In the genomic region with DNA sequence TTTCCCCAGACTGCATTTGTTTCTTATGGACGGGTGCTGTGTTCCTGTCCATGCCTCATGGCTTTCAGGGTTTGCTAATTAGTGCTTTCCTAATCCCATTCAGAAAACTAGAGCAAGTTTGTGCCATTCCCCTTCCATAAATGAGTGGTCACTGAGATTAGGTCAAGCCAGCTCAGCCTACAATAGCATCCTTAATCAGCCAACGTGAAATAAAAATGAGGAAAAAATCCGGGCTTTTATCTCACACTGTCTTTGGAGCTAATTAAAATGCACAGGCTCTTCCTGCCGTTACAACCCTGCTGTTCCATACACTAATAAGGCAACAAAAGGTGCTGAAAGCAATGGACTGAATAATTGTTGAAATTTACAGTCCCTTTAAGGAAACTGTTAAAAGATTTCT, we compare ENCODE assay signal across 2 cellular contexts.
TF ChIP-seq lines count a peak whose summit lies in the region.

No MANE protein-coding gene starts in this region.

TF ChIP-seq in GM23338, 12 proteins besides CTCF, POLR2A, EP300 and RAD21:
- TF ChIP-seq ZNF462 (CRISPR knock-in tag; IDR thresholded peaks at IDR 0.05) (no peak), STAT1 (IDR thresholded peaks at IDR 0.05; ENCODE audit: unreplicated experiment) (no peak), POLR2AphosphoS5 (IDR thresholded peaks at IDR 0.05; ENCODE audit: low read depth) (no peak), EZH2phosphoT487 (IDR thresholded peaks at IDR 0.05; ENCODE audit: unreplicated experiment) (no peak)
- TF ChIP-seq, protein P1, sequence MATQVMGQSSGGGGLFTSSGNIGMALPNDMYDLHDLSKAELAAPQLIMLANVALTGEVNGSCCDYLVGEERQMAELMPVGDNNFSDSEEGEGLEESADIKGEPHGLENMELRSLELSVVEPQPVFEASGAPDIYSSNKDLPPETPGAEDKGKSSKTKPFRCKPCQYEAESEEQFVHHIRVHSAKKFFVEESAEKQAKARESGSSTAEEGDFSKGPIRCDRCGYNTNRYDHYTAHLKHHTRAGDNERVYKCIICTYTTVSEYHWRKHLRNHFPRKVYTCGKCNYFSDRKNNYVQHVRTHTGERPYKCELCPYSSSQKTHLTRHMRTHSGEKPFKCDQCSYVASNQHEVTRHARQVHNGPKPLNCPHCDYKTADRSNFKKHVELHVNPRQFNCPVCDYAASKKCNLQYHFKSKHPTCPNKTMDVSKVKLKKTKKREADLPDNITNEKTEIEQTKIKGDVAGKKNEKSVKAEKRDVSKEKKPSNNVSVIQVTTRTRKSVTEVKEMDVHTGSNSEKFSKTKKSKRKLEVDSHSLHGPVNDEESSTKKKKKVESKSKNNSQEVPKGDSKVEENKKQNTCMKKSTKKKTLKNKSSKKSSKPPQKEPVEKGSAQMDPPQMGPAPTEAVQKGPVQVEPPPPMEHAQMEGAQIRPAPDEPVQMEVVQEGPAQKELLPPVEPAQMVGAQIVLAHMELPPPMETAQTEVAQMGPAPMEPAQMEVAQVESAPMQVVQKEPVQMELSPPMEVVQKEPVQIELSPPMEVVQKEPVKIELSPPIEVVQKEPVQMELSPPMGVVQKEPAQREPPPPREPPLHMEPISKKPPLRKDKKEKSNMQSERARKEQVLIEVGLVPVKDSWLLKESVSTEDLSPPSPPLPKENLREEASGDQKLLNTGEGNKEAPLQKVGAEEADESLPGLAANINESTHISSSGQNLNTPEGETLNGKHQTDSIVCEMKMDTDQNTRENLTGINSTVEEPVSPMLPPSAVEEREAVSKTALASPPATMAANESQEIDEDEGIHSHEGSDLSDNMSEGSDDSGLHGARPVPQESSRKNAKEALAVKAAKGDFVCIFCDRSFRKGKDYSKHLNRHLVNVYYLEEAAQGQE (IDR thresholded peaks at IDR 0.05; ENCODE audit: unreplicated experiment) = no peak

TF ChIP-seq in H1, 55 proteins besides CTCF, POLR2A, EP300 and RAD21:
- TF ChIP-seq CREB1 (IDR thresholded peaks at IDR 0.05) = no peak
- no peak for TF ChIP-seq YY1 (IDR thresholded peaks at IDR 0.05; ENCODE audit: low read depth, low read length)
- TF ChIP-seq GTF2F1 (IDR thresholded peaks at IDR 0.05; ENCODE audit: borderline replicate concordance, low read depth, low read length) = no peak
- TF ChIP-seq CEBPB (IDR thresholded peaks at IDR 0.05; ENCODE audit: low read depth, low read length) = no peak
- no peak for TF ChIP-seq SAP30 (IDR thresholded peaks at IDR 0.05; ENCODE audit: insufficient read depth, insufficient replicate concordance, low read length)
- no peak for TF ChIP-seq HDAC6 (IDR thresholded peaks at IDR 0.05; ENCODE audit: low read depth, low read length)
- TF ChIP-seq SRF (IDR thresholded peaks at IDR 0.05; ENCODE audit: low read depth, low read length) = no peak
- no peak for TF ChIP-seq RFX5 (IDR thresholded peaks at IDR 0.05; ENCODE audit: borderline replicate concordance, low read depth, low read length)
- no peak for TF ChIP-seq RXRA (IDR thresholded peaks at IDR 0.05; ENCODE audit: insufficient read depth, low read depth, low read length)
- TF ChIP-seq, protein P2, sequence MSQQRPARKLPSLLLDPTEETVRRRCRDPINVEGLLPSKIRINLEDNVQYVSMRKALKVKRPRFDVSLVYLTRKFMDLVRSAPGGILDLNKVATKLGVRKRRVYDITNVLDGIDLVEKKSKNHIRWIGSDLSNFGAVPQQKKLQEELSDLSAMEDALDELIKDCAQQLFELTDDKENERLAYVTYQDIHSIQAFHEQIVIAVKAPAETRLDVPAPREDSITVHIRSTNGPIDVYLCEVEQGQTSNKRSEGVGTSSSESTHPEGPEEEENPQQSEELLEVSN (IDR thresholded peaks at IDR 0.05) = no peak
- no peak for TF ChIP-seq MAX (IDR thresholded peaks at IDR 0.05)
- TF ChIP-seq POU5F1 (IDR thresholded peaks at IDR 0.05; ENCODE audit: low read depth, low read length) = no peak
- no peak for TF ChIP-seq KDM4A (IDR thresholded peaks at IDR 0.05; ENCODE audit: low read depth, low read length, severe bottlenecking)
- no peak for TF ChIP-seq CTBP2 (IDR thresholded peaks at IDR 0.05; ENCODE audit: borderline replicate concordance, insufficient read depth, insufficient read length, low read length)
- TF ChIP-seq SP4 (IDR thresholded peaks at IDR 0.05; ENCODE audit: low read length) = no peak
- no peak for TF ChIP-seq NANOG (IDR thresholded peaks at IDR 0.05; ENCODE audit: insufficient read depth, low read depth, low read length, poor library complexity, severe bottlenecking)
- TF ChIP-seq TEAD4 (IDR thresholded peaks at IDR 0.05; ENCODE audit: low read depth, low read length) = no peak
